13 cellular contexts compared by ENCODE assay signal in genomic region chr1:12460911-12461621, GRCh38.
DNase-seq lines count a peak whose midpoint lies in the region; ATAC-seq and TF ChIP-seq lines count a peak whose summit lies in the region.
"Had no signal": no experiment of that assay in that cellular context is flagged by ENCODE, and none has a peak within 500 bp of the region (broad histone marks: within the 10 kb centered on the region; RNA-seq: fewer than 3 reads in every experiment).

No MANE protein-coding gene starts in this region.

- peaks cover 33% of the 10 kb centered on the region for H3K4me1 Mint-ChIP-seq in CD4-positive, alpha-beta T cell (ENCODE audit: low read depth)

- TF ChIP-seq CTCF in colonic mucosa (IDR thresholded peaks at IDR 0.05) (no peak), lower lobe of right lung (IDR thresholded peaks at IDR 0.05) (no peak), stomach (IDR thresholded peaks at IDR 0.05) (no peak), GM10248 (IDR thresholded peaks at IDR 0.05; ENCODE audit: control extremely low read depth, extremely low read depth, low read depth, missing control alignments) (no peak)
- no peak for TF ChIP-seq CTCF in CD4-positive, alpha-beta T cell (IDR thresholded peaks at IDR 0.05)

- H3K4me3 ChIP-seq in colonic mucosa, result no peak overlapping the region
- H3K4me3 ChIP-seq in lower lobe of right lung, result no peak overlapping the region
- no peak overlapping the region for H3K4me3 ChIP-seq in stomach

- no peak overlapping the region for H3K4me3 Mint-ChIP-seq in CD4-positive, alpha-beta T cell
- H3K4me3 Mint-ChIP-seq: activated CD8-positive, alpha-beta T cell treated with anti-CD3 and anti-CD28 coated beads for 36 hours had no signal

- no peak overlapping the region for H3K9ac ChIP-seq in colonic mucosa (ENCODE audit: low read depth in 2 of 2, low read length in 2 of 2)

- intact Hi-C loops in colonic mucosa (cut with DNase I), result no loop called here
- intact Hi-C loops in lower lobe of right lung (cut with DNase I), result no loop called here
- intact Hi-C loops in stomach (cut with DNase I; ENCODE audit: low total_unique reads), result no loop called here
- intact Hi-C loops in CD4-positive, alpha-beta T cell (cut with DNase I, micrococcal nuclease), result no loop called here

- no peak for TF ChIP-seq EP300 in stomach (IDR thresholded peaks at IDR 0.05)

- POLR2A ChIA-PET in GM10248 (lab: Yijun Ruan, JAX), result no interaction called here
- POLR2A ChIA-PET in CD4-positive, alpha-beta T cell (lab: Charles Lee), result interaction anchor here (0.9 kb wide), 1 partner anchor 16 kb away, joined by 3 read pairs; no protein-coding TSS in a partner anchor

- peak; percentile 55 to 69 for ATAC-seq in lower lobe of right lung
- no peak for ATAC-seq in CD4-positive, alpha-beta T cell (ENCODE audit: poor library complexity)
- ATAC-seq in GM19455 (IDR thresholded peaks at IDR 0.05; ENCODE audit: unreplicated experiment), result no peak
- ATAC-seq: activated CD8-positive, alpha-beta T cell treated with anti-CD3 and anti-CD28 coated beads for 36 hours; HCT116 had no signal

- CTCF ChIA-PET in GM10248 (lab: Yijun Ruan, JAX), result interaction anchor here (1.2 kb wide), 1 partner anchor 16 kb away, joined by 3 read pairs; no protein-coding TSS in a partner anchor
- CTCF ChIA-PET in CD4-positive, alpha-beta T cell (lab: Charles Lee), result no interaction called here

- H3K4me1 ChIP-seq in colonic mucosa (no peaks in the 10 kb centered on the region), lower lobe of right lung (peaks cover 93% of the 10 kb centered on the region), stomach (peaks cover 45 to 86% (median 74%) of the 10 kb centered on the region in 4 donors)

- H3K36me3 ChIP-seq in colonic mucosa (no peaks in the 10 kb centered on the region), lower lobe of right lung (peaks cover 19% of the 10 kb centered on the region), stomach (peaks cover 1 to 22% (median 13%) of the 10 kb centered on the region in 4 donors)

- H3K36me3 Mint-ChIP-seq in CD4-positive, alpha-beta T cell (ENCODE audit: low read depth), result peaks cover 92% of the 10 kb centered on the region

- no peaks in the 10 kb centered on the region for H3K9me3 ChIP-seq in colonic mucosa
- H3K9me3 ChIP-seq in lower lobe of right lung, result no peaks in the 10 kb centered on the region
- H3K9me3 ChIP-seq in stomach, result no peaks in the 10 kb centered on the region
- no peaks in the 10 kb centered on the region for H3K9me3 ChIP-seq in CD4-positive, alpha-beta T cell (ENCODE audit: control insufficient read depth, low read length)

- no peak overlapping the region for H3K27ac Mint-ChIP-seq in CD4-positive, alpha-beta T cell
- H3K27ac Mint-ChIP-seq: activated CD8-positive, alpha-beta T cell treated with anti-CD3 and anti-CD28 coated beads for 36 hours had no signal

- H3K27ac ChIP-seq in colonic mucosa (peak overlapping the region; percentile 44), lower lobe of right lung (peak overlapping the region; percentile 76), stomach (peak overlapping the region; percentile 28 to 83 (median 80))
- no peak overlapping the region for H3K27ac ChIP-seq in CD4-positive, alpha-beta T cell (ENCODE audit: low read depth, low read length)
- H3K27ac ChIP-seq: HL-60 had no signal

- DNase-seq in NCI-H2081 treated with DMSO at 0.1 percent for 48 hours (lab: John Stamatoyannopoulos, UW), result peak; percentile 26
- no peak for DNase-seq in colonic mucosa
- DNase-seq in lower lobe of right lung, result no peak
- DNase-seq in stomach, result peak; percentile 81
- DNase-seq in GM10248 (ENCODE audit: extremely low spot score), result no peak
- DNase-seq in CD4-positive, alpha-beta T cell, result no peak
- DNase-seq in 8988T, result no peak
- DNase-seq: activated CD8-positive, alpha-beta T cell treated with anti-CD3 and anti-CD28 coated beads for 36 hours; NCI-H187 treated with DMSO at 0.1 percent for 48 hours; SIG-M5 had no signal

- WGBS in stomach, 5 donors, result 18 to 28% (median 24%) methylated on average over 6 of the region's 6 CpGs

- no peaks in the 10 kb centered on the region for H3K27me3 Mint-ChIP-seq in CD4-positive, alpha-beta T cell
- H3K27me3 Mint-ChIP-seq: activated CD8-positive, alpha-beta T cell treated with anti-CD3 and anti-CD28 coated beads for 36 hours had no signal

- H3K9me3 Mint-ChIP-seq in CD4-positive, alpha-beta T cell, result no peaks in the 10 kb centered on the region
- H3K9me3 Mint-ChIP-seq: activated CD8-positive, alpha-beta T cell treated with anti-CD3 and anti-CD28 coated beads for 36 hours had no signal

- no peak for TF ChIP-seq POLR2A in stomach (IDR thresholded peaks at IDR 0.05)

- H3K27me3 ChIP-seq in colonic mucosa (no peaks in the 10 kb centered on the region), lower lobe of right lung (ENCODE audit: low read depth) (no peaks in the 10 kb centered on the region), stomach (no peaks in the 10 kb centered on the region)
- H3K27me3 ChIP-seq in CD4-positive, alpha-beta T cell (ENCODE audit: control insufficient read depth, insufficient read depth, low read length), result no peaks in the 10 kb centered on the region

Comparison
In these comparisons a context has a peak if more than half of its experiments do, and no peak if none do; other contexts are left out.
1. DNase-seq: peak in NCI-H2081 treated with DMSO at 0.1 percent for 48 hours (single experiment) and stomach (single experiment); none in colonic mucosa (single experiment), lower lobe of right lung (single experiment), GM10248 (single experiment), CD4-positive, alpha-beta T cell (0 of 10) and 8988T (single experiment).
2. ATAC-seq: peak in lower lobe of right lung (2 of 2); none in CD4-positive, alpha-beta T cell (single experiment) and GM19455 (single experiment).